Comparison of ENCODE assay signal across 9 cellular contexts in the genomic region with DNA sequence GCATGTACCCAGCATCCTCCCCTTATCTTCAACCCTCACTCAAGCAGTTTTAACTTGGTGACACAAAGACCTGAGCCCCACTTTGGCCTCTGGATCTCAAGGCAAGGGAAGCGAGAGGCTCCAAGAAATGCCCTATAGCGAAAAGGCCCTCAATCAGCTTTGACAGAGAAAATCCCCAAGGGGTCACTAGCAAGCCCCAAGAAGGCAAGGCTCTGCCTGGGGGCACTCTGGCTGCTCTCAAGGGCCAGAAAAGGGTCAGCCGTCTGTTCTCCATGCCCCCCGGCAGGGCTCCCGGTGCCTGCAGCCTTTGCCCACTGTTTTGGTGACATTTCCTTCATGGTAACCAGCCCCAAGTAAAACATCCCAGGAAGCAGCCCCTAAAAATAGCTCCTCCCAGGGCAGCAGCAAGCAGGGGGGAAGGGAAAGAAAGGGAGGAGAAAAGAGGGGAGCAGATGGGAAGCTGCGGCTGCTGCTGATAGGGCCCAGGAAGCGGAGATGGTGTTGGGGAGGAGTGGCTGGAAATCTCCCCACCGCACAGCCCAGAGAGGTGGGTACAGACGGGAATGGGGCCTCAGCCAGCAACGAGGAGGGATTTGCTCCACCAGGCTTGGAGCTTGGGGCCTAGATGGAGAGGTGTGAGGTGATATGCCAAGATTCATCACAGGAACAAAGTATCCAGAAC. TPM values are rescaled to one million over a fixed set of nuclear protein-coding genes. Genes with fewer than 3 reads are reported as not detected.
DNase-seq lines count a peak whose midpoint lies in the region; ATAC-seq and TF ChIP-seq lines count a peak whose summit lies in the region.
"Had no signal": no experiment of that assay in that cellular context is flagged by ENCODE, and none has a peak within 500 bp of the region (broad histone marks: within the 10 kb centered on the region; RNA-seq: fewer than 3 reads in every experiment).

No MANE protein-coding gene starts in this region.

- H3K4me3 ChIP-seq in esophagus muscularis mucosa (peak overlapping the region in 3 of 4 donors; percentile 17 to 26 (median 24)), psoas muscle (peak overlapping the region; percentile 2)

- DNase-seq in EH (ENCODE audit: low read depth) (peak; percentile 28), UCSD-AML1 (lab: John Stamatoyannopoulos, UW; ENCODE audit: unreplicated experiment) (peak; percentile 56), esophagus muscularis mucosa (ENCODE audit: extremely low spot score) (no peak), psoas muscle (no peak), AG20443 (ENCODE audit: low spot score) (no peak), foreskin melanocyte (no peak), NCI-H2196 (lab: John Stamatoyannopoulos, UW; ENCODE audit: unreplicated experiment) (no peak)
- DNase-seq: NCI-H187 treated with DMSO at 0.1 percent for 48 hours had no signal

- no peak for TF ChIP-seq EP300 in esophagus muscularis mucosa (IDR thresholded peaks at IDR 0.05)

- TF ChIP-seq CTCF in esophagus muscularis mucosa (IDR thresholded peaks at IDR 0.05) (no peak), psoas muscle (IDR thresholded peaks at IDR 0.05) (no peak)

- 31% methylated on average over 10 of the region's 10 CpGs for WGBS in esophagus muscularis mucosa
- WGBS in psoas muscle, 3 donors = 18 to 41% (median 24%) methylated on average over 10 of the region's 10 CpGs

- no peak for TF ChIP-seq POLR2A in esophagus muscularis mucosa (IDR thresholded peaks at IDR 0.05; ENCODE audit: low read depth)

- peaks cover 46 to 100% (median 100%) of the 10 kb centered on the region in 4 donors for H3K4me1 ChIP-seq in esophagus muscularis mucosa
- H3K4me1 ChIP-seq in psoas muscle = peaks cover 79% of the 10 kb centered on the region

- H3K27me3 ChIP-seq in esophagus muscularis mucosa (no peaks in the 10 kb centered on the region), psoas muscle (ENCODE audit: insufficient read depth in 3 of 3, low read length in 2 of 3) (no peaks in the 10 kb centered on the region)

- H3K9me3 ChIP-seq in esophagus muscularis mucosa (no peaks in the 10 kb centered on the region), psoas muscle (no peaks in the 10 kb centered on the region)

- intact Hi-C loops in esophagus muscularis mucosa (cut with DNase I) = no loop called here
- intact Hi-C loops in psoas muscle (cut with DNase I) = no loop called here

- H3K36me3 ChIP-seq in esophagus muscularis mucosa = peaks cover 0 to 37% (median 25%) of the 10 kb centered on the region in 4 donors
- H3K36me3 ChIP-seq in psoas muscle (ENCODE audit: insufficient read depth in 1 of 2, low read depth in 1 of 2) = peaks cover 0 to 15% of the 10 kb centered on the region in 2 donors

- H3K27ac ChIP-seq in esophagus muscularis mucosa (replicated peaks in 1 of 4) = peak overlapping the region; percentile 82 to 93 (median 85)
- H3K27ac ChIP-seq in psoas muscle = peak overlapping the region; percentile 67

- ATAC-seq in psoas muscle (peak in 3 of 4 donors; percentile 12 to 25 (median 13)), GM19035 (IDR thresholded peaks at IDR 0.05; ENCODE audit: unreplicated experiment) (no peak)

RNA-seq across cellular contexts. Expression of gene CAMK2G, which starts 7.1 kb away (rescaled TPM):
- total RNA-seq in esophagus muscularis mucosa = 100 to 1,000 TPM in 3 of 4 donors, 10 to 100 TPM in 1; 96.4 to 201 (median 159) TPM
- total RNA-seq in psoas muscle = 10 to 100 TPM; 34.2 to 60.3 (median 50.8) TPM
- polyA plus RNA-seq in psoas muscle = 10 to 100 TPM; 15.8 to 58.5 (median 34.4) TPM

RNA-seq across cellular contexts. Expression of gene PLAU, which starts 43.7 kb away (rescaled TPM):
- 10 to 100 TPM in 1 of 4 donors, 1 to 10 TPM in 3; 4.2 to 38.3 (median 6.9) TPM for total RNA-seq in esophagus muscularis mucosa
- total RNA-seq in psoas muscle = 10 to 100 TPM in 2 of 4 donors, 1 to 10 TPM in 2; 5.0 to 18.2 (median 10.6) TPM
- 1 to 10 TPM; 3.8 to 7.6 (median 7.1) TPM for polyA plus RNA-seq in psoas muscle

RNA-seq across cellular contexts. Expression of gene NDST2, which starts 55.9 kb away (rescaled TPM):
- total RNA-seq in esophagus muscularis mucosa (10 to 100 TPM; 26.8 to 38.3 (median 31.1) TPM), psoas muscle (10 to 100 TPM in 3 of 4 donors, 1 to 10 TPM in 1; 9.4 to 14.5 (median 12.0) TPM)
- 1 to 10 TPM; 4.5 to 8.6 (median 7.8) TPM for polyA plus RNA-seq in psoas muscle

Comparison
In these comparisons a context has a peak if more than half of its experiments do, and no peak if none do; other contexts are left out.
1. DNase-seq: peak in EH (single experiment) and UCSD-AML1 (single experiment); none in esophagus muscularis mucosa (single experiment), psoas muscle (0 of 2), AG20443 (single experiment), foreskin melanocyte (single experiment) and NCI-H2196 (single experiment).